In the genomic region with DNA sequence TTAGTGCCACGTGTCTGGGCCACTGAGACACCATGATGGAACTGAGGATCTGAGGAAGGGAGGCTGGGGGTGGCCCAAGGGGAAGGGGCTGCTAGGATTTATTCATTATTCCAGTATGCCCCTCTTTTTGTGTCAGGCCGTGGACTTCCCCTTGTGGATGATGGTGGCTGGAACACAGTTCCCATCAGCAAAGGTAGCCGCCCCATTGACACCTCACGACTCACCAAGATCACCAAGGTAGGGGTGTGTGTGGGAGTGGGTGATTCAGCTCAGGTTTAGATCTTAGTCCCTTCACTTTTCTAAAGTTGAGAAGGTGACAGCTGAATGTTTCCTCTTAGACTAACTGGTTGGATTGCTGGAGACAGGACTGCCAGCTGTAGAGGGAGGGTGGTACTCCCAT, we compare ENCODE assay signal across 15 cellular contexts. TPM values are rescaled to one million over a fixed set of nuclear protein-coding genes. Genes with fewer than 3 reads are reported as not detected.
DNase-seq lines count a peak whose midpoint lies in the region; ATAC-seq and TF ChIP-seq lines count a peak whose summit lies in the region.
"Had no signal": no experiment of that assay in that cellular context is flagged by ENCODE, and none has a peak within 500 bp of the region (broad histone marks: within the 10 kb centered on the region; RNA-seq: fewer than 3 reads in every experiment).

No MANE protein-coding gene starts in this region.

- H3K36me3 ChIP-seq in RWPE2 (ENCODE audit: low read depth): peaks cover 100% of the 10 kb centered on the region
- H3K36me3 ChIP-seq in adipocyte (ENCODE audit: control insufficient read depth, insufficient read depth, low read length, severe bottlenecking): peaks cover 99% of the 10 kb centered on the region

- H3K9me3 ChIP-seq in RWPE2 (ENCODE audit: severe bottlenecking) (no peaks in the 10 kb centered on the region), adipocyte (ENCODE audit: control insufficient read depth, low read length) (no peaks in the 10 kb centered on the region)
- H3K9me3 ChIP-seq: colonic mucosa, upper lobe of left lung had no signal

- no peaks in the 10 kb centered on the region for H3K9me3 Mint-ChIP-seq in activated CD4-positive, alpha-beta T cell treated with anti-CD3 and anti-CD28 coated beads, Interleukin-2, amount 10 ng/mL, durations not matched to agents 7 days and 5 days
- H3K9me3 Mint-ChIP-seq: CD8-positive, alpha-beta memory T cell; memory B cell; natural killer cell treated with Interleukin-12 subunit alpha and Interleukin-12 subunit beta and Interleukin-15 and Interleukin-18, amount 100 ng/mL, for 72 hours had no signal

- H3K27ac Mint-ChIP-seq in activated CD4-positive, alpha-beta T cell treated with anti-CD3 and anti-CD28 coated beads, Interleukin-2, amount 10 ng/mL, durations not matched to agents 7 days and 5 days: no peak overlapping the region
- H3K27ac Mint-ChIP-seq: natural killer cell treated with Interleukin-12 subunit alpha and Interleukin-12 subunit beta and Interleukin-15 and Interleukin-18, amount 100 ng/mL, for 72 hours had no signal

- CTCF ChIA-PET in activated CD4-positive, alpha-beta T cell treated with anti-CD3 and anti-CD28 coated beads, Interleukin-2, amount 10 ng/mL, durations not matched to agents 7 days and 5 days (lab: Charles Lee): interaction anchor here (0.9 kb wide), 2 partner anchors 10 to 38 kb away, joined by 4 read pairs; no protein-coding TSS in a partner anchor

- no peak overlapping the region for H3K27ac ChIP-seq in RWPE2 (ENCODE audit: poor library complexity, severe bottlenecking)
- H3K27ac ChIP-seq: colonic mucosa, upper lobe of left lung had no signal

- H3K4me3 ChIP-seq in RWPE2 (ENCODE audit: severe bottlenecking): no peak overlapping the region
- no peak overlapping the region for H3K4me3 ChIP-seq in adipocyte (ENCODE audit: low read length)
- H3K4me3 ChIP-seq: colonic mucosa, upper lobe of left lung had no signal

- H3K4me3 Mint-ChIP-seq in activated CD4-positive, alpha-beta T cell treated with anti-CD3 and anti-CD28 coated beads, Interleukin-2, amount 10 ng/mL, durations not matched to agents 7 days and 5 days: no peak overlapping the region
- H3K4me3 Mint-ChIP-seq: CD8-positive, alpha-beta memory T cell; memory B cell; natural killer cell treated with Interleukin-12 subunit alpha and Interleukin-12 subunit beta and Interleukin-15 and Interleukin-18, amount 100 ng/mL, for 72 hours had no signal

- peak overlapping the region; percentile 5 for H3K9ac ChIP-seq in adipocyte (ENCODE audit: low read length)

- no peaks in the 10 kb centered on the region for H3K27me3 Mint-ChIP-seq in activated CD4-positive, alpha-beta T cell treated with anti-CD3 and anti-CD28 coated beads, Interleukin-2, amount 10 ng/mL, durations not matched to agents 7 days and 5 days
- H3K27me3 Mint-ChIP-seq: CD8-positive, alpha-beta memory T cell; memory B cell; natural killer cell treated with Interleukin-12 subunit alpha and Interleukin-12 subunit beta and Interleukin-15 and Interleukin-18, amount 100 ng/mL, for 72 hours had no signal

- H3K4me1 Mint-ChIP-seq in activated CD4-positive, alpha-beta T cell treated with anti-CD3 and anti-CD28 coated beads, Interleukin-2, amount 10 ng/mL, durations not matched to agents 7 days and 5 days: peaks cover 5% of the 10 kb centered on the region
- H3K4me1 Mint-ChIP-seq: CD8-positive, alpha-beta memory T cell; memory B cell had no signal

- H3K36me3 Mint-ChIP-seq in activated CD4-positive, alpha-beta T cell treated with anti-CD3 and anti-CD28 coated beads, Interleukin-2, amount 10 ng/mL, durations not matched to agents 7 days and 5 days (ENCODE audit: low read depth): peaks cover 87% of the 10 kb centered on the region

- DNase-seq in activated CD4-positive, alpha-beta T cell treated with anti-CD3 and anti-CD28 coated beads for 4 hours: peak; percentile 40 to 48
- no peak for DNase-seq in activated CD4-positive, alpha-beta T cell treated with anti-CD3 and anti-CD28 coated beads, Interleukin-2, amount 10 ng/mL, durations not matched to agents 7 days and 5 days
- DNase-seq in RWPE2 (ENCODE audit: low spot score): no peak
- no peak for DNase-seq in adipocyte (ENCODE audit: low read depth)
- DNase-seq in stimulated activated CD4-positive, alpha-beta T cell treated with anti-CD3 and anti-CD28 coated beads, Interleukin-2, amount 100 ng/mL, for 4 hours (ENCODE audit: low read depth): peak; percentile 52
- no peak for DNase-seq in cerebellum (ENCODE audit: low spot score)
- DNase-seq: CD8-positive, alpha-beta memory T cell; colonic mucosa; glutamatergic neuron; SIG-M5 had no signal

- ATAC-seq in RWPE2 (ENCODE audit: low read depth) (peak; percentile 35; the same call in 1 of the 3 replicates), GM21576 (IDR thresholded peaks at IDR 0.05; ENCODE audit: unreplicated experiment) (no peak), HG03342 (IDR thresholded peaks at IDR 0.05; ENCODE audit: unreplicated experiment) (no peak)
- ATAC-seq: natural killer cell treated with Interleukin-12 subunit alpha and Interleukin-12 subunit beta and Interleukin-15 and Interleukin-18, amount 100 ng/mL, for 72 hours had no signal

- POLR2A ChIA-PET in activated CD4-positive, alpha-beta T cell treated with anti-CD3 and anti-CD28 coated beads, Interleukin-2, amount 10 ng/mL, durations not matched to agents 7 days and 5 days (lab: Charles Lee): no interaction called here

- no peak for TF ChIP-seq CTCF in RWPE2 (IDR thresholded peaks at IDR 0.05; ENCODE audit: poor library complexity, severe bottlenecking)

- H3K27me3 ChIP-seq in RWPE2 (ENCODE audit: insufficient read depth, poor library complexity, severe bottlenecking): no peaks in the 10 kb centered on the region
- no peaks in the 10 kb centered on the region for H3K27me3 ChIP-seq in adipocyte (replicated peaks; ENCODE audit: control insufficient read depth, insufficient read depth, low read length)
- H3K27me3 ChIP-seq: colonic mucosa, upper lobe of left lung had no signal

- H3K4me1 ChIP-seq in RWPE2 (ENCODE audit: insufficient read depth, poor library complexity, severe bottlenecking) (no peaks in the 10 kb centered on the region), adipocyte (ENCODE audit: control insufficient read depth, insufficient read depth, low read length) (peaks cover 45% of the 10 kb centered on the region)
- H3K4me1 ChIP-seq: colonic mucosa had no signal

RNA-seq across cellular contexts. Expression of gene EIF4G1, which starts 11.3 kb away (rescaled TPM):
- 100 to 1,000 TPM; 269 to 300 TPM for total RNA-seq in activated CD4-positive, alpha-beta T cell treated with anti-CD3 and anti-CD28 coated beads, Interleukin-2, amount 10 ng/mL, durations not matched to agents 7 days and 5 days
- 83.3 TPM for total RNA-seq in cerebellum

RNA-seq across cellular contexts. Expression of gene FAM131A, which starts 11.7 kb away (rescaled TPM):
- 1 to 10 TPM; 3.6 to 4.4 TPM for total RNA-seq in activated CD4-positive, alpha-beta T cell treated with anti-CD3 and anti-CD28 coated beads, Interleukin-2, amount 10 ng/mL, durations not matched to agents 7 days and 5 days
- 28.6 TPM for total RNA-seq in cerebellum

RNA-seq across cellular contexts. Expression of gene PSMD2, which starts 26.7 kb away (rescaled TPM):
- total RNA-seq in activated CD4-positive, alpha-beta T cell treated with anti-CD3 and anti-CD28 coated beads, Interleukin-2, amount 10 ng/mL, durations not matched to agents 7 days and 5 days: 100 to 1,000 TPM; 188 to 193 TPM
- total RNA-seq in cerebellum: 188 TPM

RNA-seq across cellular contexts. Expression of gene CLCN2, which starts 35.7 kb away (rescaled TPM):
- 1 to 10 TPM; 3.0 to 3.6 TPM for total RNA-seq in activated CD4-positive, alpha-beta T cell treated with anti-CD3 and anti-CD28 coated beads, Interleukin-2, amount 10 ng/mL, durations not matched to agents 7 days and 5 days
- 16.0 TPM for total RNA-seq in cerebellum

RNA-seq across cellular contexts. Expression of gene POLR2H, which starts 35.8 kb away (rescaled TPM):
- total RNA-seq in activated CD4-positive, alpha-beta T cell treated with anti-CD3 and anti-CD28 coated beads, Interleukin-2, amount 10 ng/mL, durations not matched to agents 7 days and 5 days: 10 to 100 TPM; 74.4 to 79.9 TPM
- total RNA-seq in cerebellum: 32.5 TPM

Comparison
In these comparisons a context has a peak if more than half of its experiments do, and no peak if none do; other contexts are left out.
1. DNase-seq: peak in activated CD4-positive, alpha-beta T cell treated with anti-CD3 and anti-CD28 coated beads for 4 hours (2 of 2) and stimulated activated CD4-positive, alpha-beta T cell treated with anti-CD3 and anti-CD28 coated beads, Interleukin-2, amount 100 ng/mL, for 4 hours (single experiment); none in activated CD4-positive, alpha-beta T cell treated with anti-CD3 and anti-CD28 coated beads, Interleukin-2, amount 10 ng/mL, durations not matched to agents 7 days and 5 days (single experiment), RWPE2 (single experiment), adipocyte (single experiment) and cerebellum (single experiment).